13 cellular contexts compared by ENCODE assay signal in genomic region chr2:106562826-106563594, GRCh38.
DNase-seq lines count a peak whose midpoint lies in the region; ATAC-seq, FAIRE-seq and TF ChIP-seq lines count a peak whose summit lies in the region.
"Had no signal": no experiment of that assay in that cellular context is flagged by ENCODE, and none has a peak within 500 bp of the region (broad histone marks: within the 10 kb centered on the region; RNA-seq: fewer than 3 reads in every experiment).

No MANE protein-coding gene starts in this region.

- H4K20me1 ChIP-seq in HepG2 (ENCODE audit: insufficient read depth, low read length) = no peaks in the 10 kb centered on the region

- peak overlapping the region; percentile 73 for H3K27ac ChIP-seq in left ventricle myocardium inferior (replicated peaks)
- no peak overlapping the region for H3K27ac ChIP-seq in HepG2 (ENCODE audit: extremely low read length, insufficient read depth, low read length)
- H3K27ac ChIP-seq: Peyer's patch, testis had no signal

- H3K27ac Mint-ChIP-seq in brain = peak overlapping the region; percentile 20 to 88 (median 48)
- no peak overlapping the region for H3K27ac Mint-ChIP-seq in activated CD4-positive, alpha-beta memory T cell treated with anti-CD3 and anti-CD28 coated beads, Interleukin-2, amount 10 ng/mL, durations not matched to agents 7 days and 5 days
- H3K27ac Mint-ChIP-seq: B cell had no signal

- H2AFZ ChIP-seq in HepG2 (ENCODE audit: low read length) = no peak overlapping the region

- TF ChIP-seq EP300 in HepG2 (IDR thresholded peaks at IDR 0.05; ENCODE audit: low read depth in 2 of 2, low read length in 2 of 2) (no peak), HepG2 (CRISPR knock-in tag; IDR thresholded peaks at IDR 0.05; ENCODE audit: borderline replicate concordance) (no peak)

- peaks cover 8% of the 10 kb centered on the region for H3K27me3 Mint-ChIP-seq in brain
- peaks cover 12% of the 10 kb centered on the region for H3K27me3 Mint-ChIP-seq in activated CD4-positive, alpha-beta memory T cell treated with anti-CD3 and anti-CD28 coated beads, Interleukin-2, amount 10 ng/mL, durations not matched to agents 7 days and 5 days

- CTCF ChIA-PET in HepG2 (lab: Yijun Ruan, JAX; ENCODE audit: low intra/inter-chr PET ratio, low total read pairs) = interaction anchor here (0.7 to 1.1 kb wide), 2 partner anchors 20 to 24 kb away, joined by 4 to 5 read pairs; no protein-coding TSS in a partner anchor
- CTCF ChIA-PET in activated CD4-positive, alpha-beta memory T cell treated with anti-CD3 and anti-CD28 coated beads, Interleukin-2, amount 10 ng/mL, durations not matched to agents 7 days and 5 days (lab: Charles Lee) = interaction anchor here (1.5 to 1.9 kb wide), 3 partner anchors 10 to 20 kb away, joined by 3 to 8 read pairs (median 5); no protein-coding TSS in a partner anchor

- POLR2A ChIA-PET in HepG2 (lab: Yijun Ruan, JAX) = no interaction called here
- POLR2A ChIA-PET in activated CD4-positive, alpha-beta memory T cell treated with anti-CD3 and anti-CD28 coated beads, Interleukin-2, amount 10 ng/mL, durations not matched to agents 7 days and 5 days (lab: Charles Lee) = no interaction called here

- H3K9ac ChIP-seq in HepG2 (ENCODE audit: insufficient read depth, low read depth, low read length) = no peak overlapping the region

- H3K9me3 Mint-ChIP-seq in brain = peaks cover under 1 to 17% (median 8%) of the 10 kb centered on the region in 5 experiments
- H3K9me3 Mint-ChIP-seq in activated CD4-positive, alpha-beta memory T cell treated with anti-CD3 and anti-CD28 coated beads, Interleukin-2, amount 10 ng/mL, durations not matched to agents 7 days and 5 days = no peaks in the 10 kb centered on the region

- H3K4me2 ChIP-seq in HepG2 (ENCODE audit: low read depth, low read length) = no peak overlapping the region

- in situ Hi-C loops in HepG2 (cut with HindIII; ENCODE audit: extremely low pct_ligation_motif_present, low pct_unique_long_range_greater_than_20kb) = no loop called here

- TF ChIP-seq CTCF in left ventricle myocardium inferior (IDR thresholded peaks at IDR 0.05; ENCODE audit: borderline replicate concordance) = peak; percentile 29
- TF ChIP-seq CTCF in brain (conservative IDR thresholded peaks at IDR 0.05) = peak in 1 of 2 experiments; percentile 58
- peak; percentile 36 for TF ChIP-seq CTCF in HepG2 (CRISPR knock-in tag; IDR thresholded peaks at IDR 0.05)
- no peak for TF ChIP-seq CTCF in GM20000 (IDR thresholded peaks at IDR 0.05; ENCODE audit: extremely low read depth, missing control alignments)

- WGBS in HepG2 (ENCODE audit: low lambda C conversion rate) = 22% methylated on average over 5 of the region's 6 CpGs

- TF ChIP-seq POLR2A in HepG2 (IDR thresholded peaks at IDR 0.05; ENCODE audit: insufficient read depth in 1 of 2, low read depth in 2 of 2, low read length in 2 of 2) = no peak

- DNase-seq in left ventricle myocardium inferior (no peak), Right ventricle myocardium superior (no peak), HepG2 (ENCODE audit: low spot score) (no peak), GM20000 (ENCODE audit: low spot score) (no peak), glomerular visceral epithelial cell (ENCODE audit: extremely low spot score) (no peak)
- no peak for DNase-seq in activated CD4-positive, alpha-beta memory T cell treated with anti-CD3 and anti-CD28 coated beads, Interleukin-2, amount 10 ng/mL, durations not matched to agents 7 days and 5 days
- DNase-seq: activated naive CD4-positive, alpha-beta T cell; NCI-H146; Peyer's patch; testis had no signal

- no peaks in the 10 kb centered on the region for H3K36me3 ChIP-seq in left ventricle myocardium inferior
- no peaks in the 10 kb centered on the region for H3K36me3 ChIP-seq in HepG2 (replicated peaks in 1 of 2; ENCODE audit: control insufficient read depth in 1 of 2, insufficient read depth in 2 of 2, low read length in 2 of 2)
- H3K36me3 ChIP-seq: Peyer's patch had no signal

- H3K9me3 ChIP-seq in left ventricle myocardium inferior (replicated peaks) (no peaks in the 10 kb centered on the region), HepG2 (ENCODE audit: low read length) (no peaks in the 10 kb centered on the region)
- H3K9me3 ChIP-seq: Peyer's patch, testis had no signal

- FAIRE-seq in HepG2 (lab: Jason Lieb, UNC) = peak; percentile 75

- peaks cover 51% of the 10 kb centered on the region for H3K4me1 Mint-ChIP-seq in brain
- H3K4me1 Mint-ChIP-seq in activated CD4-positive, alpha-beta memory T cell treated with anti-CD3 and anti-CD28 coated beads, Interleukin-2, amount 10 ng/mL, durations not matched to agents 7 days and 5 days = peaks cover 2% of the 10 kb centered on the region
- H3K4me1 Mint-ChIP-seq: B cell had no signal

- ATAC-seq in Right ventricle myocardium superior (ENCODE audit: poor library complexity) (no peak), HepG2 (peak; percentile 90), HG02981 (IDR thresholded peaks at IDR 0.05; ENCODE audit: unreplicated experiment) (no peak)

- H3K79me2 ChIP-seq in HepG2 (ENCODE audit: insufficient read depth, low read length) = no peaks in the 10 kb centered on the region

- TF ChIP-seq RAD21 in HepG2 (CRISPR knock-in tag; IDR thresholded peaks at IDR 0.05) = no peak

- H3K4me3 ChIP-seq in left ventricle myocardium inferior = no peak overlapping the region
- H3K4me3 ChIP-seq in HepG2 (replicated peaks in 1 of 3; ENCODE audit: insufficient read depth in 1 of 3, low read depth in 2 of 3, low read length in 3 of 3) = no peak overlapping the region
- H3K4me3 ChIP-seq: Peyer's patch, testis had no signal

- intact Hi-C loops in left ventricle myocardium inferior (cut with micrococcal nuclease) = no loop called here
- intact Hi-C loops in Right ventricle myocardium superior (cut with DNase I) = no loop called here
- intact Hi-C loops in HepG2 (cut with micrococcal nuclease; ENCODE audit: unreplicated experiment) = loop anchor here (1.0 kb wide), 1 partner anchor 19 kb away; no protein-coding TSS in a partner anchor

- no TSS peak for BruUV-seq in HepG2 (replicated peaks; lab: Mats Ljungman, UMichigan)

- H3K4me1 ChIP-seq in left ventricle myocardium inferior = peaks cover 41% of the 10 kb centered on the region
- H3K4me1 ChIP-seq in HepG2 (ENCODE audit: insufficient read depth, low read length) = no peaks in the 10 kb centered on the region
- H3K4me1 ChIP-seq: Peyer's patch, testis had no signal

- H3K36me3 Mint-ChIP-seq in brain = no peaks in the 10 kb centered on the region
- H3K36me3 Mint-ChIP-seq in activated CD4-positive, alpha-beta memory T cell treated with anti-CD3 and anti-CD28 coated beads, Interleukin-2, amount 10 ng/mL, durations not matched to agents 7 days and 5 days (ENCODE audit: low read depth) = no peaks in the 10 kb centered on the region

- H3K27me3 ChIP-seq in left ventricle myocardium inferior (ENCODE audit: low read depth) = no peaks in the 10 kb centered on the region
- no peaks in the 10 kb centered on the region for H3K27me3 ChIP-seq in HepG2 (ENCODE audit: control insufficient read depth in 1 of 2, insufficient read depth in 2 of 2, low read length in 2 of 2)
- H3K27me3 ChIP-seq: Peyer's patch, testis had no signal

- H3K4me3 Mint-ChIP-seq in brain = peak overlapping the region in 2 of 5 experiments; percentile 12 to 67
- H3K4me3 Mint-ChIP-seq in activated CD4-positive, alpha-beta memory T cell treated with anti-CD3 and anti-CD28 coated beads, Interleukin-2, amount 10 ng/mL, durations not matched to agents 7 days and 5 days = no peak overlapping the region
- H3K4me3 Mint-ChIP-seq: B cell had no signal

TF ChIP-seq in HepG2, 621 proteins besides CTCF, POLR2A, EP300 and RAD21:
- no peak for TF ChIP-seq ZMYM3 (CRISPR knock-in tag; IDR thresholded peaks at IDR 0.05)
- no peak for TF ChIP-seq DNMT3B (CRISPR knock-in tag; conservative IDR thresholded peaks at IDR 0.05)
- TF ChIP-seq STAG1 (CRISPR knock-in tag; IDR thresholded peaks at IDR 0.05) = peak; percentile 50
- TF ChIP-seq ZNF777 (CRISPR knock-in tag; IDR thresholded peaks at IDR 0.05) = no peak
- no peak for TF ChIP-seq ZNF775 (CRISPR knock-in tag; IDR thresholded peaks at IDR 0.05; ENCODE audit: borderline replicate concordance)
